In genomic region chr9:5800969-5801738, GRCh38 we compare ENCODE assay signal across 1 cellular context.
TF ChIP-seq lines count a peak whose summit lies in the region.

No MANE protein-coding gene starts in this region.

TF ChIP-seq in K562, 482 proteins besides CTCF, POLR2A, EP300 and RAD21:
- TF ChIP-seq THRAP3 (IDR thresholded peaks at IDR 0.05; ENCODE audit: borderline replicate concordance) (no peak), SMAD1 (IDR thresholded peaks at IDR 0.05; ENCODE audit: low read depth, low read length, partially characterized antibody) (peak; percentile 34), NFIC (IDR thresholded peaks at IDR 0.05) (peak; percentile 98), STAG1 (CRISPR knock-in tag; IDR thresholded peaks at IDR 0.05; ENCODE audit: borderline replicate concordance) (no peak), NFIX (CRISPR knock-in tag; IDR thresholded peaks at IDR 0.05; ENCODE audit: low read depth) (peak; percentile 93)
